1 cellular context compared by ENCODE assay signal in the genomic region with DNA sequence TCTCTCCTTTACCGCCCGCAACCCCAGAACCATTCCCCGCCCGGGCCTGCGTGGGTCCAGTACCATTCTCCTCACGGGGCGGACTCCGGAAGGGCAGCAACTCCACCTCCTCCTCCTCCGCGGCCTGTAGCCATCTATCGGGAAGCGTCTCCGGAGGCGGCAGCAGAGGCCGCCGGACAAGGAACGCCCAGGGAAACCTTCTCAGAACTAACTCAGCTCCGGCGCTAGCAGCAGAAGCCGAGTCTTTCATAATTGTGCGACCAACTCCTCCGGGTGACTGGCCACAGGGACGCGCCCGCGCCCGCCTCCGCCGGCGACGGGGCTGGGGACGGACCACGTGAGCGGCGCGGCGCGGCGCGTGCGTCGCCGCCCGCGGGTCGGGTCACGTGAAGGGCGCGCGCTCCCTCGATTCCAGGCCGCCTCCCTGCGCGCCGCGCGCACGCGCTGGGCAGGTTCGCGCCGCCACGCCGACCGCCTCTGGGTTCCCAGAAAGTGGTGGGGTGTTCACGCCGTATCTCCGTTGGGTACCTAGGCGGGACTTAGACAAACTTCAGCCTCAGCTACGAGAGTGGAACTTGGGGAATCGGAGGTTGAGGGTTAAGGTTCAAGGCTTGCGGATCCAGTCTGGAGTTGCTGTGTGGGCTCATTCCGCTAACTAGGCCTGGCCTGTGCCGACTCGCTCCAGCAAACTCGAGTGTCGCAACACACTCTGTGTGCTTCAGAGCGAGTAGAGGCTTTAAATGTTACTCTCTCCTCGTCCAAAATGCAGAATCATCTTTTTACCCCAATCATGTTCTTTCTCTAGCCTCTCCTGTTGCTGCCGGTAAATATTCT.
TF ChIP-seq lines count a peak whose summit lies in the region.

A gene with protein sequence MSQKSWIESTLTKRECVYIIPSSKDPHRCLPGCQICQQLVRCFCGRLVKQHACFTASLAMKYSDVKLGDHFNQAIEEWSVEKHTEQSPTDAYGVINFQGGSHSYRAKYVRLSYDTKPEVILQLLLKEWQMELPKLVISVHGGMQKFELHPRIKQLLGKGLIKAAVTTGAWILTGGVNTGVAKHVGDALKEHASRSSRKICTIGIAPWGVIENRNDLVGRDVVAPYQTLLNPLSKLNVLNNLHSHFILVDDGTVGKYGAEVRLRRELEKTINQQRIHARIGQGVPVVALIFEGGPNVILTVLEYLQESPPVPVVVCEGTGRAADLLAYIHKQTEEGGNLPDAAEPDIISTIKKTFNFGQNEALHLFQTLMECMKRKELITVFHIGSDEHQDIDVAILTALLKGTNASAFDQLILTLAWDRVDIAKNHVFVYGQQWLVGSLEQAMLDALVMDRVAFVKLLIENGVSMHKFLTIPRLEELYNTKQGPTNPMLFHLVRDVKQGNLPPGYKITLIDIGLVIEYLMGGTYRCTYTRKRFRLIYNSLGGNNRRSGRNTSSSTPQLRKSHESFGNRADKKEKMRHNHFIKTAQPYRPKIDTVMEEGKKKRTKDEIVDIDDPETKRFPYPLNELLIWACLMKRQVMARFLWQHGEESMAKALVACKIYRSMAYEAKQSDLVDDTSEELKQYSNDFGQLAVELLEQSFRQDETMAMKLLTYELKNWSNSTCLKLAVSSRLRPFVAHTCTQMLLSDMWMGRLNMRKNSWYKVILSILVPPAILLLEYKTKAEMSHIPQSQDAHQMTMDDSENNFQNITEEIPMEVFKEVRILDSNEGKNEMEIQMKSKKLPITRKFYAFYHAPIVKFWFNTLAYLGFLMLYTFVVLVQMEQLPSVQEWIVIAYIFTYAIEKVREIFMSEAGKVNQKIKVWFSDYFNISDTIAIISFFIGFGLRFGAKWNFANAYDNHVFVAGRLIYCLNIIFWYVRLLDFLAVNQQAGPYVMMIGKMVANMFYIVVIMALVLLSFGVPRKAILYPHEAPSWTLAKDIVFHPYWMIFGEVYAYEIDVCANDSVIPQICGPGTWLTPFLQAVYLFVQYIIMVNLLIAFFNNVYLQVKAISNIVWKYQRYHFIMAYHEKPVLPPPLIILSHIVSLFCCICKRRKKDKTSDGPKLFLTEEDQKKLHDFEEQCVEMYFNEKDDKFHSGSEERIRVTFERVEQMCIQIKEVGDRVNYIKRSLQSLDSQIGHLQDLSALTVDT (N-terminal part only) (minus strand): TSS at position 330 of the 834 bp plus-strand sequence. CDS start 264 bp downstream, at position 66.

TF ChIP-seq in HepG2, 621 proteins besides CTCF, POLR2A, EP300 and RAD21 (continued from another document and continues in another):
- TF ChIP-seq, protein P1, sequence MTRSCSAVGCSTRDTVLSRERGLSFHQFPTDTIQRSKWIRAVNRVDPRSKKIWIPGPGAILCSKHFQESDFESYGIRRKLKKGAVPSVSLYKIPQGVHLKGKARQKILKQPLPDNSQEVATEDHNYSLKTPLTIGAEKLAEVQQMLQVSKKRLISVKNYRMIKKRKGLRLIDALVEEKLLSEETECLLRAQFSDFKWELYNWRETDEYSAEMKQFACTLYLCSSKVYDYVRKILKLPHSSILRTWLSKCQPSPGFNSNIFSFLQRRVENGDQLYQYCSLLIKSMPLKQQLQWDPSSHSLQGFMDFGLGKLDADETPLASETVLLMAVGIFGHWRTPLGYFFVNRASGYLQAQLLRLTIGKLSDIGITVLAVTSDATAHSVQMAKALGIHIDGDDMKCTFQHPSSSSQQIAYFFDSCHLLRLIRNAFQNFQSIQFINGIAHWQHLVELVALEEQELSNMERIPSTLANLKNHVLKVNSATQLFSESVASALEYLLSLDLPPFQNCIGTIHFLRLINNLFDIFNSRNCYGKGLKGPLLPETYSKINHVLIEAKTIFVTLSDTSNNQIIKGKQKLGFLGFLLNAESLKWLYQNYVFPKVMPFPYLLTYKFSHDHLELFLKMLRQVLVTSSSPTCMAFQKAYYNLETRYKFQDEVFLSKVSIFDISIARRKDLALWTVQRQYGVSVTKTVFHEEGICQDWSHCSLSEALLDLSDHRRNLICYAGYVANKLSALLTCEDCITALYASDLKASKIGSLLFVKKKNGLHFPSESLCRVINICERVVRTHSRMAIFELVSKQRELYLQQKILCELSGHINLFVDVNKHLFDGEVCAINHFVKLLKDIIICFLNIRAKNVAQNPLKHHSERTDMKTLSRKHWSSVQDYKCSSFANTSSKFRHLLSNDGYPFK (CRISPR knock-in tag; IDR thresholded peaks at IDR 0.05; ENCODE audit: borderline replicate concordance): 0 out of 2 replicates have a peak, but pooled peaks have one; percentile 48
- TF ChIP-seq, protein P2, sequence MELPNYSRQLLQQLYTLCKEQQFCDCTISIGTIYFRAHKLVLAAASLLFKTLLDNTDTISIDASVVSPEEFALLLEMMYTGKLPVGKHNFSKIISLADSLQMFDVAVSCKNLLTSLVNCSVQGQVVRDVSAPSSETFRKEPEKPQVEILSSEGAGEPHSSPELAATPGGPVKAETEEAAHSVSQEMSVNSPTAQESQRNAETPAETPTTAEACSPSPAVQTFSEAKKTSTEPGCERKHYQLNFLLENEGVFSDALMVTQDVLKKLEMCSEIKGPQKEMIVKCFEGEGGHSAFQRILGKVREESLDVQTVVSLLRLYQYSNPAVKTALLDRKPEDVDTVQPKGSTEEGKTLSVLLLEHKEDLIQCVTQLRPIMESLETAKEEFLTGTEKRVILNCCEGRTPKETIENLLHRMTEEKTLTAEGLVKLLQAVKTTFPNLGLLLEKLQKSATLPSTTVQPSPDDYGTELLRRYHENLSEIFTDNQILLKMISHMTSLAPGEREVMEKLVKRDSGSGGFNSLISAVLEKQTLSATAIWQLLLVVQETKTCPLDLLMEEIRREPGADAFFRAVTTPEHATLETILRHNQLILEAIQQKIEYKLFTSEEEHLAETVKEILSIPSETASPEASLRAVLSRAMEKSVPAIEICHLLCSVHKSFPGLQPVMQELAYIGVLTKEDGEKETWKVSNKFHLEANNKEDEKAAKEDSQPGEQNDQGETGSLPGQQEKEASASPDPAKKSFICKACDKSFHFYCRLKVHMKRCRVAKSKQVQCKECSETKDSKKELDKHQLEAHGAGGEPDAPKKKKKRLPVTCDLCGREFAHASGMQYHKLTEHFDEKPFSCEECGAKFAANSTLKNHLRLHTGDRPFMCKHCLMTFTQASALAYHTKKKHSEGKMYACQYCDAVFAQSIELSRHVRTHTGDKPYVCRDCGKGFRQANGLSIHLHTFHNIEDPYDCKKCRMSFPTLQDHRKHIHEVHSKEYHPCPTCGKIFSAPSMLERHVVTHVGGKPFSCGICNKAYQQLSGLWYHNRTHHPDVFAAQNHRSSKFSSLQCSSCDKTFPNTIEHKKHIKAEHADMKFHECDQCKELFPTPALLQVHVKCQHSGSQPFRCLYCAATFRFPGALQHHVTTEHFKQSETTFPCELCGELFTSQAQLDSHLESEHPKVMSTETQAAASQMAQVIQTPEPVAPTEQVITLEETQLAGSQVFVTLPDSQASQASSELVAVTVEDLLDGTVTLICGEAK (IDR thresholded peaks at IDR 0.05): no peak
- TF ChIP-seq, protein P2 (CRISPR knock-in tag; IDR thresholded peaks at IDR 0.05): no peak
- TF ChIP-seq, protein P3, sequence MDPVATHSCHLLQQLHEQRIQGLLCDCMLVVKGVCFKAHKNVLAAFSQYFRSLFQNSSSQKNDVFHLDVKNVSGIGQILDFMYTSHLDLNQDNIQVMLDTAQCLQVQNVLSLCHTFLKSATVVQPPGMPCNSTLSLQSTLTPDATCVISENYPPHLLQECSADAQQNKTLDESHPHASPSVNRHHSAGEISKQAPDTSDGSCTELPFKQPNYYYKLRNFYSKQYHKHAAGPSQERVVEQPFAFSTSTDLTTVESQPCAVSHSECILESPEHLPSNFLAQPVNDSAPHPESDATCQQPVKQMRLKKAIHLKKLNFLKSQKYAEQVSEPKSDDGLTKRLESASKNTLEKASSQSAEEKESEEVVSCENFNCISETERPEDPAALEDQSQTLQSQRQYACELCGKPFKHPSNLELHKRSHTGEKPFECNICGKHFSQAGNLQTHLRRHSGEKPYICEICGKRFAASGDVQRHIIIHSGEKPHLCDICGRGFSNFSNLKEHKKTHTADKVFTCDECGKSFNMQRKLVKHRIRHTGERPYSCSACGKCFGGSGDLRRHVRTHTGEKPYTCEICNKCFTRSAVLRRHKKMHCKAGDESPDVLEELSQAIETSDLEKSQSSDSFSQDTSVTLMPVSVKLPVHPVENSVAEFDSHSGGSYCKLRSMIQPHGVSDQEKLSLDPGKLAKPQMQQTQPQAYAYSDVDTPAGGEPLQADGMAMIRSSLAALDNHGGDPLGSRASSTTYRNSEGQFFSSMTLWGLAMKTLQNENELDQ (CRISPR knock-in tag; IDR thresholded peaks at IDR 0.05; ENCODE audit: borderline replicate concordance): peak; percentile 62; the same call in 1 of the 2 replicates
- TF ChIP-seq SIX1 (CRISPR knock-in tag; IDR thresholded peaks at IDR 0.05; ENCODE audit: borderline replicate concordance) (no peak), ZFP36 (IDR thresholded peaks at IDR 0.05; ENCODE audit: borderline replicate concordance, low read depth, low read length, partially characterized antibody) (no peak), NONO (IDR thresholded peaks at IDR 0.05) (no peak), NONO (CRISPR knock-in tag; conservative IDR thresholded peaks at IDR 0.05) (peak; percentile 56), DNMT1 (CRISPR knock-in tag; IDR thresholded peaks at IDR 0.05) (peak; percentile 90; the same call in 1 of the 2 replicates)
- TF ChIP-seq, protein P4, sequence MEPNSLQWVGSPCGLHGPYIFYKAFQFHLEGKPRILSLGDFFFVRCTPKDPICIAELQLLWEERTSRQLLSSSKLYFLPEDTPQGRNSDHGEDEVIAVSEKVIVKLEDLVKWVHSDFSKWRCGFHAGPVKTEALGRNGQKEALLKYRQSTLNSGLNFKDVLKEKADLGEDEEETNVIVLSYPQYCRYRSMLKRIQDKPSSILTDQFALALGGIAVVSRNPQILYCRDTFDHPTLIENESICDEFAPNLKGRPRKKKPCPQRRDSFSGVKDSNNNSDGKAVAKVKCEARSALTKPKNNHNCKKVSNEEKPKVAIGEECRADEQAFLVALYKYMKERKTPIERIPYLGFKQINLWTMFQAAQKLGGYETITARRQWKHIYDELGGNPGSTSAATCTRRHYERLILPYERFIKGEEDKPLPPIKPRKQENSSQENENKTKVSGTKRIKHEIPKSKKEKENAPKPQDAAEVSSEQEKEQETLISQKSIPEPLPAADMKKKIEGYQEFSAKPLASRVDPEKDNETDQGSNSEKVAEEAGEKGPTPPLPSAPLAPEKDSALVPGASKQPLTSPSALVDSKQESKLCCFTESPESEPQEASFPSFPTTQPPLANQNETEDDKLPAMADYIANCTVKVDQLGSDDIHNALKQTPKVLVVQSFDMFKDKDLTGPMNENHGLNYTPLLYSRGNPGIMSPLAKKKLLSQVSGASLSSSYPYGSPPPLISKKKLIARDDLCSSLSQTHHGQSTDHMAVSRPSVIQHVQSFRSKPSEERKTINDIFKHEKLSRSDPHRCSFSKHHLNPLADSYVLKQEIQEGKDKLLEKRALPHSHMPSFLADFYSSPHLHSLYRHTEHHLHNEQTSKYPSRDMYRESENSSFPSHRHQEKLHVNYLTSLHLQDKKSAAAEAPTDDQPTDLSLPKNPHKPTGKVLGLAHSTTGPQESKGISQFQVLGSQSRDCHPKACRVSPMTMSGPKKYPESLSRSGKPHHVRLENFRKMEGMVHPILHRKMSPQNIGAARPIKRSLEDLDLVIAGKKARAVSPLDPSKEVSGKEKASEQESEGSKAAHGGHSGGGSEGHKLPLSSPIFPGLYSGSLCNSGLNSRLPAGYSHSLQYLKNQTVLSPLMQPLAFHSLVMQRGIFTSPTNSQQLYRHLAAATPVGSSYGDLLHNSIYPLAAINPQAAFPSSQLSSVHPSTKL (CRISPR knock-in tag; IDR thresholded peaks at IDR 0.05): 0 out of 2 replicates have a peak, but pooled peaks have one; percentile 7
- TF ChIP-seq, protein P5, sequence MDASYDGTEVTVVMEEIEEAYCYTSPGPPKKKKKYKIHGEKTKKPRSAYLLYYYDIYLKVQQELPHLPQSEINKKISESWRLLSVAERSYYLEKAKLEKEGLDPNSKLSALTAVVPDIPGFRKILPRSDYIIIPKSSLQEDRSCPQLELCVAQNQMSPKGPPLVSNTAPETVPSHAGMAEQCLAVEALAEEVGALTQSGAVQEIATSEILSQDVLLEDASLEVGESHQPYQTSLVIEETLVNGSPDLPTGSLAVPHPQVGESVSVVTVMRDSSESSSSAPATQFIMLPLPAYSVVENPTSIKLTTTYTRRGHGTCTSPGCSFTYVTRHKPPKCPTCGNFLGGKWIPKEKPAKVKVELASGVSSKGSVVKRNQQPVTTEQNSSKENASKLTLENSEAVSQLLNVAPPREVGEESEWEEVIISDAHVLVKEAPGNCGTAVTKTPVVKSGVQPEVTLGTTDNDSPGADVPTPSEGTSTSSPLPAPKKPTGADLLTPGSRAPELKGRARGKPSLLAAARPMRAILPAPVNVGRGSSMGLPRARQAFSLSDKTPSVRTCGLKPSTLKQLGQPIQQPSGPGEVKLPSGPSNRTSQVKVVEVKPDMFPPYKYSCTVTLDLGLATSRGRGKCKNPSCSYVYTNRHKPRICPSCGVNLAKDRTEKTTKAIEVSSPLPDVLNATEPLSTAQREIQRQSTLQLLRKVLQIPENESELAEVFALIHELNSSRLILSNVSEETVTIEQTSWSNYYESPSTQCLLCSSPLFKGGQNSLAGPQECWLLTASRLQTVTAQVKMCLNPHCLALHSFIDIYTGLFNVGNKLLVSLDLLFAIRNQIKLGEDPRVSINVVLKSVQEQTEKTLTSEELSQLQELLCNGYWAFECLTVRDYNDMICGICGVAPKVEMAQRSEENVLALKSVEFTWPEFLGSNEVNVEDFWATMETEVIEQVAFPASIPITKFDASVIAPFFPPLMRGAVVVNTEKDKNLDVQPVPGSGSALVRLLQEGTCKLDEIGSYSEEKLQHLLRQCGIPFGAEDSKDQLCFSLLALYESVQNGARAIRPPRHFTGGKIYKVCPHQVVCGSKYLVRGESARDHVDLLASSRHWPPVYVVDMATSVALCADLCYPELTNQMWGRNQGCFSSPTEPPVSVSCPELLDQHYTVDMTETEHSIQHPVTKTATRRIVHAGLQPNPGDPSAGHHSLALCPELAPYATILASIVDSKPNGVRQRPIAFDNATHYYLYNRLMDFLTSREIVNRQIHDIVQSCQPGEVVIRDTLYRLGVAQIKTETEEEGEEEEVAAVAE (CRISPR knock-in tag; IDR thresholded peaks at IDR 0.05; ENCODE audit: borderline replicate concordance): no peak; the same call in 1 of the 2 replicates
